ENCODE assay signal across 8 cellular contexts in genomic region chr2:64750001-64750816, GRCh38.
A peak's percentile ranks its signal among the peaks of the same experiment; 100 is the strongest.
DNase-seq lines count a peak whose midpoint lies in the region; ATAC-seq and TF ChIP-seq lines count a peak whose summit lies in the region.

No MANE protein-coding gene starts in this region.

- H4K20me1 ChIP-seq in DND-41 (ENCODE audit: insufficient read depth, low read length): no peaks in the 10 kb centered on the region

- no peaks in the 10 kb centered on the region for H3K79me1 ChIP-seq in mesendoderm (ENCODE audit: low read length)

- peak overlapping the region; percentile 38 to 75; a peak in 3 of 4 replicates for H3K4me3 ChIP-seq in DND-41 (ENCODE audit: low read depth in 1 of 2, low read length in 2 of 2)
- peak overlapping the region; percentile 69 for H3K4me3 ChIP-seq in MG63
- peak overlapping the region; percentile 88 for H3K4me3 ChIP-seq in mesendoderm (ENCODE audit: low read length)

- H3K18ac ChIP-seq in mesendoderm (ENCODE audit: low read length): peak overlapping the region; percentile 33

- peak overlapping the region; percentile 57 for H3K9ac ChIP-seq in DND-41 (ENCODE audit: low read depth, low read length)
- peak overlapping the region; percentile 93 for H3K9ac ChIP-seq in mesendoderm (ENCODE audit: low read length)

- no peak overlapping the region for H3K23ac ChIP-seq in mesendoderm (ENCODE audit: low read length)

- peak overlapping the region; percentile 97 for H3K56ac ChIP-seq in mesendoderm (ENCODE audit: low read length)

- no peaks in the 10 kb centered on the region for H3K9me3 ChIP-seq in DND-41 (ENCODE audit: insufficient read depth, low read length, severe bottlenecking)
- no peaks in the 10 kb centered on the region for H3K9me3 ChIP-seq in MG63

- DNase-seq in DND-41 (peak; percentile 28), MG63 (peak; percentile 67), activated T-cell treated with anti-CD3 and anti-CD28 coated beads for 1 hour (ENCODE audit: low read depth) (peak; percentile 17), endothelial cell (ENCODE audit: low spot score) (peak; percentile 42), mesendoderm (peak; percentile 38), GM13977 (ENCODE audit: low spot score) (no peak)
- DNase-seq in stimulated activated CD8-positive, alpha-beta memory T cell treated with anti-CD3 and anti-CD28 coated beads, Interleukin-4, amount 100 ng/mL, for 24 hours (ENCODE audit: low read depth): peak; percentile 17

- peak overlapping the region; percentile 70 for H2BK5ac ChIP-seq in mesendoderm (ENCODE audit: low read length)

- no peak overlapping the region for H2AK5ac ChIP-seq in mesendoderm (ENCODE audit: low read length)

- no peaks in the 10 kb centered on the region for H3K36me3 Mint-ChIP-seq in endothelial cell (ENCODE audit: low read depth, unreplicated experiment)

- no peak overlapping the region for H2BK15ac ChIP-seq in mesendoderm (replicated peaks; ENCODE audit: low read depth)

- H4K5ac ChIP-seq in mesendoderm (ENCODE audit: low read length): no peak overlapping the region

- H3K4me3 Mint-ChIP-seq in endothelial cell (ENCODE audit: unreplicated experiment): peak overlapping the region; percentile 97

- peak overlapping the region; percentile 41 for H3K27ac ChIP-seq in DND-41 (ENCODE audit: low read length)
- H3K27ac ChIP-seq in mesendoderm (ENCODE audit: low read depth, low read length): peak overlapping the region; percentile 95

- TF ChIP-seq CTCF in DND-41 (IDR thresholded peaks at IDR 0.05; ENCODE audit: borderline replicate concordance, extremely low read depth, low read length, poor library complexity, severe bottlenecking) (peak; percentile 45), endothelial cell (IDR thresholded peaks at IDR 0.05; ENCODE audit: unreplicated experiment) (no peak), GM13977 (IDR thresholded peaks at IDR 0.05; ENCODE audit: extremely low read depth, insufficient read depth, missing control alignments) (no peak)

- peak overlapping the region; percentile 88 for H3K27ac Mint-ChIP-seq in endothelial cell (ENCODE audit: unreplicated experiment)

- H2AFZ ChIP-seq in DND-41 (ENCODE audit: low read depth, low read length): peak overlapping the region; percentile 71

- peaks cover 6% of the 10 kb centered on the region for H3K27me3 Mint-ChIP-seq in endothelial cell (ENCODE audit: unreplicated experiment)

- H3K9me3 Mint-ChIP-seq in endothelial cell (ENCODE audit: unreplicated experiment): no peaks in the 10 kb centered on the region

- no peaks in the 10 kb centered on the region for H3K36me3 ChIP-seq in DND-41 (ENCODE audit: insufficient read depth, low read length)
- no peaks in the 10 kb centered on the region for H3K36me3 ChIP-seq in MG63
- H3K36me3 ChIP-seq in mesendoderm (ENCODE audit: control insufficient read depth, insufficient read depth, low read length): no peaks in the 10 kb centered on the region

- no peak overlapping the region for H3K4ac ChIP-seq in mesendoderm (ENCODE audit: low read depth, low read length)

- peaks cover 10% of the 10 kb centered on the region for H3K4me1 Mint-ChIP-seq in endothelial cell (ENCODE audit: unreplicated experiment)

- no CpG with 5 or more reads among the region's 38 CpGs for WGBS in mesendoderm (ENCODE audit: extremely low coverage, insufficient coverage, low lambda C conversion rate)

- ATAC-seq in DND-41 (ENCODE audit: insufficient read depth, low read depth) (no peak), GM18520 (IDR thresholded peaks at IDR 0.05; ENCODE audit: unreplicated experiment) (no peak)

- in situ Hi-C loops in GM13977 (cut with MboI; ENCODE audit: low pct_unique_long_range_greater_than_20kb, low sequenced_read_pairs, unreplicated experiment): no loop called here

- H4K8ac ChIP-seq in mesendoderm (ENCODE audit: low read depth, low read length): no peak overlapping the region

- no peak overlapping the region for H2BK120ac ChIP-seq in mesendoderm (ENCODE audit: low read depth, low read length)

- H3K4me2 ChIP-seq in DND-41 (ENCODE audit: insufficient read depth, low read length) (peak overlapping the region; percentile 94), mesendoderm (ENCODE audit: low read length) (peak overlapping the region; percentile 32)

- H3K4me1 ChIP-seq in DND-41 (ENCODE audit: insufficient read depth, low read length) (peaks cover 24% of the 10 kb centered on the region), mesendoderm (ENCODE audit: control insufficient read depth, low read depth, low read length) (no peaks in the 10 kb centered on the region)

- peaks cover 7% of the 10 kb centered on the region for H3K27me3 ChIP-seq in DND-41 (ENCODE audit: insufficient read depth, low read length, poor library complexity)
- no peaks in the 10 kb centered on the region for H3K27me3 ChIP-seq in MG63
- no peaks in the 10 kb centered on the region for H3K27me3 ChIP-seq in mesendoderm (ENCODE audit: insufficient read depth, low read length, poor library complexity)

- no peaks in the 10 kb centered on the region for H3K79me2 ChIP-seq in DND-41 (ENCODE audit: insufficient read depth, low read length)
- no peaks in the 10 kb centered on the region for H3K79me2 ChIP-seq in mesendoderm (ENCODE audit: control insufficient read depth, insufficient read depth, low read length)
